ENCODE assay signal across 7 cellular contexts in genomic region chr19:18644144-18645034, GRCh38. TPM values are rescaled to one million over a fixed set of nuclear protein-coding genes. Genes with fewer than 3 reads are reported as not detected.
DNase-seq lines count a peak whose midpoint lies in the region; ATAC-seq and TF ChIP-seq lines count a peak whose summit lies in the region.
"Had no signal": no experiment of that assay in that cellular context is flagged by ENCODE, and none has a peak within 500 bp of the region (broad histone marks: within the 10 kb centered on the region; RNA-seq: fewer than 3 reads in every experiment).

No MANE protein-coding gene starts in this region.

- POLR2A ChIA-PET in T-cell (lab: Charles Lee) = no interaction called here

- peaks cover 7% of the 10 kb centered on the region for H3K4me1 ChIP-seq in OCI-LY3 (ENCODE audit: low read length)
- H3K4me1 ChIP-seq in tibial artery = peaks cover 7 to 59% (median 54%) of the 10 kb centered on the region in 4 donors

- no peak for DNase-seq in Right ventricle myocardium superior
- peak in 1 of 2 donors; percentile 85 for DNase-seq in tibial artery
- DNase-seq in T-cell = no peak

- intact Hi-C loops in Right ventricle myocardium superior (cut with DNase I) (no loop called here), tibial artery (cut with DNase I; ENCODE audit: low total_unique reads) (no loop called here)

- H3K27me3 ChIP-seq in OCI-LY3 (ENCODE audit: low read depth, low read length) = no peaks in the 10 kb centered on the region
- no peaks in the 10 kb centered on the region for H3K27me3 ChIP-seq in tibial artery

- TF ChIP-seq CTCF in OCI-LY3 (IDR thresholded peaks at IDR 0.05; ENCODE audit: low read depth, low read length) = peak; percentile 44
- peak in 1 of 2 experiments; percentile 35 for TF ChIP-seq CTCF in tibial artery (IDR thresholded peaks at IDR 0.05)

- peaks cover 37% of the 10 kb centered on the region for H3K79me2 ChIP-seq in OCI-LY3 (ENCODE audit: low read length)

- H3K27me3 Mint-ChIP-seq in T-cell = no peaks in the 10 kb centered on the region

- H3K27ac Mint-ChIP-seq in T-cell = no peak overlapping the region
- H3K27ac Mint-ChIP-seq: T-helper 2 cell treated with Interferon-gamma antibody and Interleukin-4, amounts not matched to agents 5 μg/mL and 100 μg/mL, for 36 hours had no signal

- H3K4me2 ChIP-seq in OCI-LY3 (ENCODE audit: low read length) = 0 out of 2 replicates have a peak overlapping the region, but pooled peaks have one; percentile 1

- H3K4me3 ChIP-seq in OCI-LY3 (ENCODE audit: low read length) (no peak overlapping the region), tibial artery (peak overlapping the region; percentile 36 to 41)

- no peaks in the 10 kb centered on the region for H3K9me3 Mint-ChIP-seq in T-cell
- H3K9me3 Mint-ChIP-seq: T-helper 2 cell treated with Interferon-gamma antibody and Interleukin-4, amounts not matched to agents 5 μg/mL and 100 μg/mL, for 36 hours had no signal

- peaks cover 46% of the 10 kb centered on the region for H4K20me1 ChIP-seq in OCI-LY3 (ENCODE audit: insufficient read depth, low read length)

- H3K36me3 ChIP-seq in OCI-LY3 (replicated peaks; ENCODE audit: low read depth, low read length) (no peaks in the 10 kb centered on the region), tibial artery (no peaks in the 10 kb centered on the region)

- no peak overlapping the region for H3K4me3 Mint-ChIP-seq in T-cell
- H3K4me3 Mint-ChIP-seq: T-helper 2 cell treated with Interferon-gamma antibody and Interleukin-4, amounts not matched to agents 5 μg/mL and 100 μg/mL, for 36 hours had no signal

- ATAC-seq in Right ventricle myocardium superior (ENCODE audit: poor library complexity) = peak; percentile 41
- ATAC-seq in GM18858 (IDR thresholded peaks at IDR 0.05; ENCODE audit: unreplicated experiment) = no peak
- ATAC-seq in T-cell (replicated peaks in 1 of 4) = no peak
- no peak for ATAC-seq in HG03442 (IDR thresholded peaks at IDR 0.05; ENCODE audit: unreplicated experiment)

- H3K9me3 ChIP-seq in OCI-LY3 (ENCODE audit: insufficient read depth, low read length) (no peaks in the 10 kb centered on the region), tibial artery (no peaks in the 10 kb centered on the region)

- CTCF ChIA-PET in T-cell (lab: Charles Lee) = interaction anchor here in 1 of 2 donors (0.7 kb wide), 1 partner anchor 253 kb away, joined by 4 read pairs; no protein-coding TSS in a partner anchor

- H3K36me3 Mint-ChIP-seq in T-cell = no peaks in the 10 kb centered on the region

- H3K27ac ChIP-seq in OCI-LY3 (ENCODE audit: low read length) (no peak overlapping the region), tibial artery (peak overlapping the region; percentile 96 to 99)

- H3K9ac ChIP-seq in OCI-LY3 (ENCODE audit: low read length) = no peak overlapping the region

- peaks cover 20 to 33% (median 27%) of the 10 kb centered on the region in 3 donors for H3K4me1 Mint-ChIP-seq in T-cell

- H2AFZ ChIP-seq in OCI-LY3 (ENCODE audit: low read depth, low read length) = no peak overlapping the region

RNA-seq across cellular contexts. Expression of gene KLHL26, which starts 7.6 kb away (rescaled TPM):
- total RNA-seq in Right ventricle myocardium superior (4.5 TPM), T-cell (10 to 100 TPM in 4 of 5 donors, 1 to 10 TPM in 1; 8.8 to 16.4 (median 14.1) TPM)

RNA-seq across cellular contexts. Expression of gene TMEM59L, which starts 31.7 kb away (rescaled TPM):
- total RNA-seq in Right ventricle myocardium superior (1.6 TPM), T-cell (under 1 TPM in 2 of 5 donors, not detected in 3; 0.38 to 0.40 TPM)

RNA-seq across cellular contexts. Expression of gene CRLF1, which starts 37.8 kb away (rescaled TPM):
- total RNA-seq in Right ventricle myocardium superior (20.6 TPM), T-cell (under 1 TPM in 2 of 5 donors, not detected in 3; 0.56 to 0.73 TPM)

RNA-seq across cellular contexts. Expression of gene CRTC1, which starts 39.1 kb away (rescaled TPM):
- total RNA-seq in Right ventricle myocardium superior = 9.1 TPM
- total RNA-seq in T-cell = 10 to 100 TPM; 19.6 to 26.9 (median 25.0) TPM

RNA-seq across cellular contexts. Expression of gene REX1BD, which starts 55.8 kb away (rescaled TPM):
- 94.8 TPM for total RNA-seq in Right ventricle myocardium superior
- 100 to 1,000 TPM in 4 of 5 donors, 10 to 100 TPM in 1; 91.8 to 166 (median 150) TPM for total RNA-seq in T-cell

Comparison
In these comparisons a context has a peak if more than half of its experiments do, and no peak if none do; other contexts are left out.
1. RNA of gene CRLF1, which starts 37.8 kb away (total RNA-seq): 20.6 TPM in Right ventricle myocardium superior (single experiment); 0.56 to 0.73 TPM in T-cell; every median in the first group is over 10 times any median in the second.